8 cellular contexts compared by ENCODE assay signal in the genomic region with DNA sequence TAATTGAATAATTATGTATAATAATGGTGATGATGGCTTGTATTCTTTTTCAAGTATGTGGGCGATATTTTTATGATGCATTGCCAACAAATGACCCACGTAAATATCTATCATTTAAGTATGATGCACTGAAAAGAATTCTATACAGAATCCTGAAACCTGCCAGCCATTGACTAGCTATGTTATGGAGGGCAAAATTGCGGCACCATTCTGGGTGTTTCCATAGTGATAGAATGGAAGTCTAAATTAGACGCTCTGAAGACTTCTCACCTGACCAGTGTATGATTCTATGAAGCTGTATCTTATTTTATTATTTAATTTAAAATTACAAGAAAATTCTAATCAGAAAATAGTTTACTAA. TPM values are rescaled to one million over a fixed set of nuclear protein-coding genes. Genes with fewer than 3 reads are reported as not detected.
DNase-seq lines count a peak whose midpoint lies in the region; ATAC-seq and TF ChIP-seq lines count a peak whose summit lies in the region.

No MANE protein-coding gene starts in this region.

- peaks cover 7 to 52% (median 32%) of the 10 kb centered on the region in 4 donors for H3K4me1 ChIP-seq in stomach

- no peaks in the 10 kb centered on the region for H3K9me3 Mint-ChIP-seq in T-helper 2 cell treated with Interferon-gamma antibody and Interleukin-4, amounts not matched to agents 5 μg/mL and 100 μg/mL, for 36 hours

- no peak overlapping the region for H3K27ac Mint-ChIP-seq in T-helper 2 cell treated with Interferon-gamma antibody and Interleukin-4, amounts not matched to agents 5 μg/mL and 100 μg/mL, for 36 hours

- TF ChIP-seq CTCF in foreskin fibroblast (IDR thresholded peaks at IDR 0.05; ENCODE audit: low read depth, low read length) (no peak), stomach (IDR thresholded peaks at IDR 0.05) (no peak), GM10248 (IDR thresholded peaks at IDR 0.05; ENCODE audit: control extremely low read depth, extremely low read depth, low read depth, missing control alignments) (no peak)

- POLR2A ChIA-PET in GM10248 (lab: Yijun Ruan, JAX): no interaction called here

- H3K4me3 Mint-ChIP-seq in T-helper 2 cell treated with Interferon-gamma antibody and Interleukin-4, amounts not matched to agents 5 μg/mL and 100 μg/mL, for 36 hours: peak overlapping the region; percentile 98

- H3K36me3 Mint-ChIP-seq in T-helper 2 cell treated with Interferon-gamma antibody and Interleukin-4, amounts not matched to agents 5 μg/mL and 100 μg/mL, for 36 hours (ENCODE audit: low read depth): peaks cover 27% of the 10 kb centered on the region

- peaks cover 29% of the 10 kb centered on the region for H3K4me1 Mint-ChIP-seq in T-helper 2 cell treated with Interferon-gamma antibody and Interleukin-4, amounts not matched to agents 5 μg/mL and 100 μg/mL, for 36 hours (ENCODE audit: low read depth)

- no peak for ATAC-seq in GM21825 (IDR thresholded peaks at IDR 0.05; ENCODE audit: unreplicated experiment)

- H3K4me3 ChIP-seq in foreskin fibroblast (ENCODE audit: low read depth in 1 of 2, low read length in 2 of 2) (peak overlapping the region; percentile 79 to 83), stomach (peak overlapping the region; percentile 54 to 87 (median 74))

- DNase-seq in T-helper 2 cell treated with Interferon-gamma antibody and Interleukin-4, amounts not matched to agents 5 μg/mL and 100 μg/mL, for 36 hours (ENCODE audit: low spot score): no peak
- DNase-seq in T-helper 2 cell (no peak), SHP77 treated with DMSO at 0.1 percent for 48 hours (lab: John Stamatoyannopoulos, UW) (peak; percentile 59), foreskin fibroblast (no peak), stomach (no peak), retina (no peak), GM10248 (ENCODE audit: extremely low spot score) (no peak)

- TF ChIP-seq POLR2A in stomach (IDR thresholded peaks at IDR 0.05): no peak

- no peaks in the 10 kb centered on the region for H3K27me3 ChIP-seq in stomach

- peak overlapping the region in 4 of 5 donors; percentile 89 to 95 (median 94) for H3K27ac ChIP-seq in stomach

- H3K27me3 Mint-ChIP-seq in T-helper 2 cell treated with Interferon-gamma antibody and Interleukin-4, amounts not matched to agents 5 μg/mL and 100 μg/mL, for 36 hours (ENCODE audit: low read depth): no peaks in the 10 kb centered on the region

- H3K9me3 ChIP-seq in stomach: no peaks in the 10 kb centered on the region

- WGBS in stomach, 5 donors: 41 to 46% (median 45%) methylated on average over 4 of the region's 4 CpGs

- intact Hi-C loops in stomach (cut with DNase I; ENCODE audit: low total_unique reads): no loop called here

- no peak for TF ChIP-seq EP300 in stomach (IDR thresholded peaks at IDR 0.05)

- CTCF ChIA-PET in GM10248 (lab: Yijun Ruan, JAX): interaction anchor here (1.2 to 1.8 kb wide), 6 partner anchors 11 to 830 kb away, joined by 3 to 5 read pairs (median 4); no protein-coding TSS in a partner anchor

- H3K36me3 ChIP-seq in stomach: peaks cover 0 to 18% (median 10%) of the 10 kb centered on the region in 4 donors

RNA-seq across cellular contexts. Expression of a gene that starts 0.7 kb away (rescaled TPM):
- 100 to 1,000 TPM in 1 of 5 donors, 10 to 100 TPM in 4; 30.3 to 159 (median 40.3) TPM for total RNA-seq in stomach
- polyA plus RNA-seq in stomach: 1 to 10 TPM; 2.7 to 5.8 (median 5.2) TPM

RNA-seq across cellular contexts. Expression of a gene that starts 12.6 kb away (rescaled TPM):
- under 1 TPM in 2 of 5 donors, not detected in 3; 0.37 to 0.43 TPM for total RNA-seq in stomach
- 1 to 10 TPM; 1.1 to 1.3 (median 1.2) TPM for polyA plus RNA-seq in stomach
